Comparison of ENCODE assay signal across 29 cellular contexts in genomic region chr4:157013656-157014055, GRCh38. TPM values are rescaled to one million over a fixed set of nuclear protein-coding genes. Genes with fewer than 3 reads are reported as not detected.
DNase-seq lines count a peak whose midpoint lies in the region; ATAC-seq and TF ChIP-seq lines count a peak whose summit lies in the region.
"Had no signal": no experiment of that assay in that cellular context is flagged by ENCODE, and none has a peak within 500 bp of the region (broad histone marks: within the 10 kb centered on the region; RNA-seq: fewer than 3 reads in every experiment).

No MANE protein-coding gene starts in this region.

- no peak overlapping the region for H3K9ac ChIP-seq in HCT116 (ENCODE audit: low read length)

- no peaks in the 10 kb centered on the region for H3K36me3 ChIP-seq in HCT116 (ENCODE audit: control insufficient read depth in 1 of 2, insufficient read depth in 2 of 2, low read length in 2 of 2)
- no peaks in the 10 kb centered on the region for H3K36me3 ChIP-seq in RWPE2 (ENCODE audit: low read depth)
- H3K36me3 ChIP-seq: ascending aorta, right lobe of liver, thoracic aorta had no signal

- H4K20me1 ChIP-seq in HCT116 (ENCODE audit: insufficient read depth) = no peaks in the 10 kb centered on the region

- BruUV-seq in HCT116 (replicated peaks; lab: Mats Ljungman, UMichigan) = no TSS peak

- CTCF ChIA-PET in HCT116 (lab: Charles Lee) = interaction anchor here (1.4 to 1.5 kb wide), 2 partner anchors 32 kb away, joined by 3 read pairs; no protein-coding TSS in a partner anchor

- no peaks in the 10 kb centered on the region for H3K9me3 Mint-ChIP-seq in progenitor cell of endocrine pancreas (ENCODE audit: low read depth)
- H3K9me3 Mint-ChIP-seq in activated naive CD8-positive, alpha-beta T cell treated with anti-CD3 and anti-CD28 coated beads, Interleukin-2, amount 50 U/mL, for 24 hours = no peaks in the 10 kb centered on the region
- H3K9me3 Mint-ChIP-seq: stimulated activated naive CD8-positive, alpha-beta T cell treated with anti-CD3 and anti-CD28 coated beads, Interleukin-15, amount 100 ng/mL, for 72 hours had no signal

- no peaks in the 10 kb centered on the region for H3K27me3 Mint-ChIP-seq in progenitor cell of endocrine pancreas
- no peaks in the 10 kb centered on the region for H3K27me3 Mint-ChIP-seq in activated naive CD8-positive, alpha-beta T cell treated with anti-CD3 and anti-CD28 coated beads, Interleukin-2, amount 50 U/mL, for 24 hours
- H3K27me3 Mint-ChIP-seq: stimulated activated naive CD8-positive, alpha-beta T cell treated with anti-CD3 and anti-CD28 coated beads, Interleukin-15, amount 100 ng/mL, for 72 hours had no signal

- no peak overlapping the region for H3K4me3 Mint-ChIP-seq in progenitor cell of endocrine pancreas (ENCODE audit: low read depth)
- H3K4me3 Mint-ChIP-seq in activated naive CD8-positive, alpha-beta T cell treated with anti-CD3 and anti-CD28 coated beads, Interleukin-2, amount 50 U/mL, for 24 hours = no peak overlapping the region
- H3K4me3 Mint-ChIP-seq: neural crest cell; stimulated activated naive CD8-positive, alpha-beta T cell treated with anti-CD3 and anti-CD28 coated beads, Interleukin-15, amount 100 ng/mL, for 72 hours had no signal

- H3K4me1 Mint-ChIP-seq in progenitor cell of endocrine pancreas (ENCODE audit: low read depth) = no peaks in the 10 kb centered on the region
- H3K4me1 Mint-ChIP-seq in activated naive CD8-positive, alpha-beta T cell treated with anti-CD3 and anti-CD28 coated beads, Interleukin-2, amount 50 U/mL, for 24 hours = no peaks in the 10 kb centered on the region
- H3K4me1 Mint-ChIP-seq: stimulated activated naive CD8-positive, alpha-beta T cell treated with anti-CD3 and anti-CD28 coated beads, Interleukin-15, amount 100 ng/mL, for 72 hours had no signal

- no peaks in the 10 kb centered on the region for H3K36me3 Mint-ChIP-seq in progenitor cell of endocrine pancreas (ENCODE audit: insufficient read depth)
- no peaks in the 10 kb centered on the region for H3K36me3 Mint-ChIP-seq in activated naive CD8-positive, alpha-beta T cell treated with anti-CD3 and anti-CD28 coated beads, Interleukin-2, amount 50 U/mL, for 24 hours (ENCODE audit: low read depth)
- H3K36me3 Mint-ChIP-seq: activated naive CD4-positive, alpha-beta T cell treated with anti-CD3 and anti-CD28 coated beads, Interleukin-2, amount 50 U/mL, for 72 hours had no signal

- intact Hi-C loops in HCT116 (cut with micrococcal nuclease) = no loop called here

- H3K4me3 ChIP-seq in HCT116 (replicated peaks in 1 of 2; ENCODE audit: low read depth in 1 of 2, low read length in 2 of 2) = no peak overlapping the region
- H3K4me3 ChIP-seq in RWPE2 (ENCODE audit: severe bottlenecking) = no peak overlapping the region
- H3K4me3 ChIP-seq in fibroblast of mammary gland (ENCODE audit: control insufficient read depth, low read depth, low read length) = no peak overlapping the region
- H3K4me3 ChIP-seq: ascending aorta, dorsolateral prefrontal cortex, K562, PC-9, right lobe of liver, thoracic aorta had no signal

- POLR2A ChIA-PET in HCT116 (lab: Charles Lee) = interaction anchor here (1.0 kb wide), 1 partner anchor 14 kb away, joined by 3 read pairs; no protein-coding TSS in a partner anchor

- RAD21 ChIA-PET in HCT116 (lab: Charles Lee; ENCODE audit: low non-redundant PET in 1 of 2, low total read pairs in 2 of 2, uncharacterized antibody in 2 of 2, unreplicated experiment in 2 of 2) = no interaction called here

- no peak for TF ChIP-seq POLR2A in HCT116 (IDR thresholded peaks at IDR 0.05; ENCODE audit: borderline replicate concordance, extremely low read depth, insufficient read depth, insufficient read length)

- DNase-seq in HCT116 (ENCODE audit: low read depth, low spot score) = no peak
- no peak for DNase-seq in RWPE2 (ENCODE audit: low spot score)
- DNase-seq in fibroblast of mammary gland (ENCODE audit: low read depth) = peak; percentile 26
- peak; percentile 10 for DNase-seq in putamen (ENCODE audit: low spot score)
- no peak for DNase-seq in progenitor cell of endocrine pancreas (ENCODE audit: low spot score, unreplicated experiment)
- DNase-seq in activated naive CD8-positive, alpha-beta T cell treated with anti-CD3 and anti-CD28 coated beads, Interleukin-2, amount 50 U/mL, for 24 hours = no peak
- no peak for DNase-seq in epidermal melanocyte (ENCODE audit: insufficient read length, low spot score)
- DNase-seq: activated CD4-positive, alpha-beta T cell treated with anti-CD3 and anti-CD28 coated beads for 1 hour; activated T-cell treated with anti-CD3 and anti-CD28 coated beads for 4 hours; C1 segment of cervical spinal cord; COR-L47; dorsolateral prefrontal cortex; hypothalamus; left cardiac atrium; NCI-H2029; NCI-H69; right lobe of liver; stimulated activated CD4-positive, alpha-beta T cell treated with anti-CD3 and anti-CD28 coated beads, Interleukin-12 subunit alpha, Interleukin-12 subunit beta, amount 100 ng/mL, for 4 hours; stimulated activated CD4-positive, alpha-beta T cell treated with anti-CD3 and anti-CD28 coated beads, Interleukin-2, amount 100 ng/mL, for 48 hours; stimulated activated naive CD8-positive, alpha-beta T cell treated with anti-CD3 and anti-CD28 coated beads, Interleukin-15, amount 100 ng/mL, for 72 hours had no signal

- no peak overlapping the region for H3K4me2 ChIP-seq in HCT116 (ENCODE audit: low read length)
- H3K4me2 ChIP-seq: PC-9 had no signal

- TF ChIP-seq CTCF in HCT116 (IDR thresholded peaks at IDR 0.05 in 2 of 3, conservative IDR thresholded peaks at IDR 0.05 in 1 of 3; ENCODE audit: borderline replicate concordance in 1 of 3, insufficient read depth in 1 of 3, low read depth in 2 of 3, low read length in 2 of 3) (no peak), RWPE2 (IDR thresholded peaks at IDR 0.05; ENCODE audit: poor library complexity, severe bottlenecking) (no peak), fibroblast of mammary gland (conservative IDR thresholded peaks at IDR 0.05; ENCODE audit: control insufficient read depth, insufficient read depth, low read depth, low read length) (no peak), progenitor cell of endocrine pancreas (IDR thresholded peaks at IDR 0.05; ENCODE audit: unreplicated experiment) (no peak)

- no peaks in the 10 kb centered on the region for H3K79me2 ChIP-seq in HCT116 (ENCODE audit: insufficient read depth, low read length)

- no peak for ATAC-seq in HCT116
- peak; percentile 41; the same call in 1 of the 3 replicates for ATAC-seq in RWPE2 (ENCODE audit: low read depth)
- no peak for ATAC-seq in GM19397 (IDR thresholded peaks at IDR 0.05; ENCODE audit: unreplicated experiment)
- ATAC-seq in activated naive CD8-positive, alpha-beta T cell treated with anti-CD3 and anti-CD28 coated beads, Interleukin-2, amount 50 U/mL, for 24 hours = no peak
- ATAC-seq: activated naive CD4-positive, alpha-beta T cell treated with anti-CD3 and anti-CD28 coated beads, Interleukin-2, amount 50 U/mL, for 72 hours; K562; right lobe of liver; Right ventricle myocardium inferior; stimulated activated naive CD8-positive, alpha-beta T cell treated with anti-CD3 and anti-CD28 coated beads, Interleukin-15, amount 100 ng/mL, for 72 hours had no signal

- peaks cover 0 to 19% of the 10 kb centered on the region in 2 experiments; a peak in 2 of 4 replicates for H3K4me1 ChIP-seq in HCT116 (ENCODE audit: control insufficient read depth in 1 of 2, insufficient read depth in 2 of 2, low read length in 2 of 2)
- H3K4me1 ChIP-seq in RWPE2 (ENCODE audit: insufficient read depth, poor library complexity, severe bottlenecking) = peaks cover 24% of the 10 kb centered on the region
- H3K4me1 ChIP-seq: ascending aorta, right lobe of liver had no signal

- no peak for TF ChIP-seq RAD21 in HCT116 (IDR thresholded peaks at IDR 0.05; ENCODE audit: low read depth)

- H3K9me2 ChIP-seq in HCT116 (ENCODE audit: insufficient read depth) = no peaks in the 10 kb centered on the region

- no peak overlapping the region for H3K27ac Mint-ChIP-seq in progenitor cell of endocrine pancreas
- no peak overlapping the region for H3K27ac Mint-ChIP-seq in activated naive CD8-positive, alpha-beta T cell treated with anti-CD3 and anti-CD28 coated beads, Interleukin-2, amount 50 U/mL, for 24 hours
- H3K27ac Mint-ChIP-seq: activated naive CD4-positive, alpha-beta T cell treated with anti-CD3 and anti-CD28 coated beads, Interleukin-2, amount 50 U/mL, for 72 hours; stimulated activated naive CD8-positive, alpha-beta T cell treated with anti-CD3 and anti-CD28 coated beads, Interleukin-15, amount 100 ng/mL, for 72 hours had no signal

- no peaks in the 10 kb centered on the region for H3K27me3 ChIP-seq in HCT116 (ENCODE audit: insufficient read depth, low read length)
- no peaks in the 10 kb centered on the region for H3K27me3 ChIP-seq in RWPE2 (ENCODE audit: insufficient read depth, poor library complexity, severe bottlenecking)
- H3K27me3 ChIP-seq: ascending aorta, dorsolateral prefrontal cortex, right lobe of liver had no signal

- H3K27ac ChIP-seq in HCT116 (ENCODE audit: low read depth, low read length) (no peak overlapping the region), RWPE2 (ENCODE audit: poor library complexity, severe bottlenecking) (peak overlapping the region; percentile 51)
- H3K27ac ChIP-seq: ascending aorta, dorsolateral prefrontal cortex, PC-9, right lobe of liver, thoracic aorta had no signal

- no peaks in the 10 kb centered on the region for H3K9me3 ChIP-seq in HCT116 (ENCODE audit: control insufficient read depth in 1 of 2, insufficient read depth in 1 of 2, low read depth in 1 of 2, low read length in 2 of 2)
- H3K9me3 ChIP-seq in RWPE2 (ENCODE audit: severe bottlenecking) = no peaks in the 10 kb centered on the region
- H3K9me3 ChIP-seq: ascending aorta, right lobe of liver, thoracic aorta had no signal

- H2AFZ ChIP-seq in HCT116 (ENCODE audit: low read depth, low read length, poor library complexity, severe bottlenecking) = peak overlapping the region; percentile 79

TF ChIP-seq in HCT116, 20 proteins besides CTCF, POLR2A, EP300 and RAD21:
- TF ChIP-seq FOSL1 (IDR thresholded peaks at IDR 0.05; ENCODE audit: low read depth) (no peak), JUND (IDR thresholded peaks at IDR 0.05) (no peak), CBX3 (IDR thresholded peaks at IDR 0.05; ENCODE audit: low read depth) (no peak)
TF ChIP-seq in HCT116: peak in this region for 0.

RNA-seq across cellular contexts. Expression of gene PDGFC, which starts 42.1 kb away (rescaled TPM):
- total RNA-seq in HCT116 (2021; ENCODE audit: unreplicated experiment) (9.8 TPM), progenitor cell of endocrine pancreas (42.2 and 42.5 TPM in 2 replicates)
- 7.5 and 9.3 TPM in 2 replicates for polyA plus RNA-seq in HCT116 (2012)
- total RNA-seq: activated naive CD4-positive, alpha-beta T cell treated with anti-CD3 and anti-CD28 coated beads, Interleukin-2, amount 50 U/mL, for 72 hours; K562; T-helper 2 cell treated with Interferon-gamma antibody and Interleukin-4, amounts not matched to agents 100 ng/mL and 5 ng/mL, for 36 hours had no signal
- polyA plus RNA-seq: K562 had no signal

Comparison
In these comparisons a context has a peak if more than half of its experiments do, and no peak if none do; other contexts are left out.
1. DNase-seq: peak in fibroblast of mammary gland (single experiment) and putamen (single experiment); none in HCT116 (single experiment), RWPE2 (single experiment), progenitor cell of endocrine pancreas (single experiment), activated naive CD8-positive, alpha-beta T cell treated with anti-CD3 and anti-CD28 coated beads, Interleukin-2, amount 50 U/mL, for 24 hours (single experiment) and epidermal melanocyte (single experiment).